In the genomic region with DNA sequence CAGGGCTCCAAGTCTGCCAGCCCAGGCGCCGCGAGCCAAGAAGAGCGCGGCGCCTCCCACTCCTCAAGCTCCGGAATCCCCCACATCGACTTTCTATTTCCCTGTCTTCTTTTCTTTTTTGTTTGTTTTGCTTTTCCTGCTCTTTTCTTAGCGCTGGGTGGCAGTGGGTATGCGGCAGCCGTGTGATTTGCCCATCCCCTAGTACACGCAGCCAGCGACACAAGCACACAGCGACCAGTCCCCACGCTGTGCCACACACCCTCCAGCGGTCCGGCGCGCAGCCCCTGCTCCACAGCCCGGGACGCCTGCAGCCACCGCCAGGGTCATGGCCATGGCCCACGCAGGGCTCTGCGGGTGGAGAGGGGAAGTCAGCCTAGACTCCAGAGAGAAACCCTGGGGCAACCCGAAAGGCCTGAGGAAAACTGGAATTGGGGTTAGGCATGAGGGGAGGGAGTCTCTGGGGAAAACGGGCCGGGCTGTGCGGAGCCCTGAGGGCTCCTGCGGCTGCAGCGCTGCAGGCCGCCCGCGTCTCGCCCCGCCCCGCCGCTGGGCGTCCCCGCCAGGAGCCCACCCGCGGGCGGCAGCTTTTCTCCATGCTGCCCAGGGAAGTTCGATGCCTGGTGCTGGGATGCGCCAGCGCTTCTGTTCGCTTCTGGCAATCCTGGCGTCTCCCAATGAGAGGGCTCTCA, we compare ENCODE assay signal across 1 cellular context.
TF ChIP-seq lines count a peak whose summit lies in the region.

No MANE protein-coding gene starts in this region.

TF ChIP-seq in SK-N-SH treated with all-trans-retinoic acid at 6 μM for 48 hours, 23 proteins besides CTCF, POLR2A, EP300 and RAD21 (continued from another document):
- TF ChIP-seq CSRNP3 (CRISPR knock-in tag; IDR thresholded peaks at IDR 0.05) (no peak), ESRRG (CRISPR knock-in tag; IDR thresholded peaks at IDR 0.05) (no peak), OSR1 (CRISPR knock-in tag; IDR thresholded peaks at IDR 0.05) (no peak), GLIS3 (CRISPR knock-in tag; IDR thresholded peaks at IDR 0.05) (no peak), ISL1 (CRISPR knock-in tag; IDR thresholded peaks at IDR 0.05) (no peak), TOX (CRISPR knock-in tag; IDR thresholded peaks at IDR 0.05; ENCODE audit: borderline replicate concordance) (no peak), ZNF70 (CRISPR knock-in tag; IDR thresholded peaks at IDR 0.05) (no peak)
